ENCODE assay signal across 27 cellular contexts in genomic region chr5:5551499-5551898, GRCh38.
"Had no signal": no experiment of that assay in that cellular context is flagged by ENCODE, and none has a peak within 500 bp of the region (broad histone marks: within the 10 kb centered on the region; RNA-seq: fewer than 3 reads in every experiment).

No MANE protein-coding gene starts in this region.

- H3K27ac ChIP-seq: neural progenitor cell, pancreas, prostate gland, right lobe of liver, sigmoid colon, stomach, thoracic aorta, thyroid gland, tibial nerve, upper lobe of left lung, vagina had no signal

- H3K4me3 Mint-ChIP-seq: naive B cell; naive thymus-derived CD8-positive, alpha-beta T cell; natural killer cell treated with Interleukin-12 subunit alpha and Interleukin-12 subunit beta and Interleukin-15 and Interleukin-18, amount 100 ng/mL, for 72 hours; nephron progenitor cell; neural progenitor cell; stimulated activated effector memory CD8-positive, alpha-beta T cell treated with anti-CD3 and anti-CD28 coated beads, Interleukin-12 subunit alpha, Interleukin-12 subunit beta, amount 100 ng/mL, for 72 hours; stimulated activated naive B cell treated with anti-CD40 and anti-IgM and Interleukin-4, amounts not matched to agents 10 μg/mL and 1 μg/mL and 100 μg/mL, for 72 hours; stimulated activated naive CD8-positive, alpha-beta T cell treated with anti-CD3 and anti-CD28 coated beads, Interleukin-15, Interleukin-2, amounts not matched to agents 100 ng/mL and 50 ng/mL, for 24 hours had no signal

- H3K9ac ChIP-seq: neural progenitor cell had no signal

- H3K36me3 Mint-ChIP-seq: naive B cell; natural killer cell treated with Interleukin-12 subunit alpha and Interleukin-12 subunit beta and Interleukin-15 and Interleukin-18, amount 100 ng/mL, for 72 hours; neural progenitor cell; stimulated activated effector memory CD8-positive, alpha-beta T cell treated with anti-CD3 and anti-CD28 coated beads, Interleukin-12 subunit alpha, Interleukin-12 subunit beta, amount 100 ng/mL, for 72 hours; stimulated activated naive B cell treated with anti-CD40 and anti-IgM and Interleukin-4, amounts not matched to agents 10 μg/mL and 1 μg/mL and 100 μg/mL, for 72 hours had no signal

- H3K27me3 ChIP-seq: neural progenitor cell, right lobe of liver, sigmoid colon, stomach, thyroid gland, tibial nerve, upper lobe of left lung, vagina had no signal

- H3K4me3 ChIP-seq: neural progenitor cell, pancreas, prostate gland, right lobe of liver, sigmoid colon, stomach, thoracic aorta, thyroid gland, tibial nerve, upper lobe of left lung, vagina had no signal

- H3K4me2 ChIP-seq: neural progenitor cell had no signal

- H3K4me1 ChIP-seq: neural progenitor cell, pancreas, prostate gland, right lobe of liver, sigmoid colon, stomach, thyroid gland, tibial nerve, upper lobe of left lung, vagina had no signal

- H3K27ac Mint-ChIP-seq: naive B cell; natural killer cell treated with Interleukin-12 subunit alpha and Interleukin-12 subunit beta and Interleukin-15 and Interleukin-18, amount 100 ng/mL, for 72 hours; nephron progenitor cell; neural progenitor cell; stimulated activated effector memory CD8-positive, alpha-beta T cell treated with anti-CD3 and anti-CD28 coated beads, Interleukin-12 subunit alpha, Interleukin-12 subunit beta, amount 100 ng/mL, for 72 hours; stimulated activated naive B cell treated with anti-CD40 and anti-IgM and Interleukin-4, amounts not matched to agents 10 μg/mL and 1 μg/mL and 100 μg/mL, for 72 hours; stimulated activated naive CD8-positive, alpha-beta T cell treated with anti-CD3 and anti-CD28 coated beads, Interleukin-15, Interleukin-2, amounts not matched to agents 100 ng/mL and 50 ng/mL, for 24 hours had no signal

- H3K9me3 ChIP-seq: pancreas, prostate gland, right lobe of liver, thoracic aorta, thyroid gland, upper lobe of left lung, vagina had no signal

- H3K36me3 ChIP-seq: neural progenitor cell, pancreas, prostate gland, right lobe of liver, sigmoid colon, stomach, thoracic aorta, thyroid gland, tibial nerve, upper lobe of left lung, vagina had no signal

- DNase-seq: naive B cell; naive thymus-derived CD8-positive, alpha-beta T cell; nephron progenitor cell; occipital lobe; pancreas; right cardiac atrium; right lobe of liver; sigmoid colon; small intestine; stimulated activated CD4-positive, alpha-beta T cell treated with anti-CD3 and anti-CD28 coated beads, Interleukin-15, amount 100 ng/mL, for 24 hours; stimulated activated CD4-positive, alpha-beta T cell treated with anti-CD3 and anti-CD28 coated beads, Interleukin-2, amount 100 ng/mL, for 24 hours; stimulated activated CD4-positive, alpha-beta T cell treated with anti-CD3 and anti-CD28 coated beads, Interleukin-2, amount 100 ng/mL, for 48 hours; stimulated activated CD4-positive, alpha-beta T cell treated with anti-CD3 and anti-CD28 coated beads, Interleukin-4, amount 100 ng/mL, for 24 hours; stimulated activated naive B cell treated with anti-CD40 and anti-IgM and Interleukin-4, amounts not matched to agents 10 μg/mL and 1 μg/mL and 100 μg/mL, for 72 hours; stimulated activated naive CD4-positive, alpha-beta T cell treated with Interleukin-2 at 50 U/mL for 16 hours; stomach; thyroid gland; trophoblast cell; upper lobe of left lung had no signal

- H3K4me1 Mint-ChIP-seq: naive B cell; naive thymus-derived CD8-positive, alpha-beta T cell; nephron progenitor cell; neural progenitor cell; stimulated activated effector memory CD8-positive, alpha-beta T cell treated with anti-CD3 and anti-CD28 coated beads, Interleukin-12 subunit alpha, Interleukin-12 subunit beta, amount 100 ng/mL, for 72 hours; stimulated activated naive B cell treated with anti-CD40 and anti-IgM and Interleukin-4, amounts not matched to agents 10 μg/mL and 1 μg/mL and 100 μg/mL, for 72 hours had no signal

- H2AFZ ChIP-seq: neural progenitor cell had no signal
